Comparison of ENCODE assay signal across 27 cellular contexts in genomic region chr18:56648307-56648706, GRCh38.
"Had no signal": no experiment of that assay in that cellular context is flagged by ENCODE, and none has a peak within 500 bp of the region (broad histone marks: within the 10 kb centered on the region; RNA-seq: fewer than 3 reads in every experiment).

No MANE protein-coding gene starts in this region.

- H3K36me3 Mint-ChIP-seq: mesothelial cell of epicardium had no signal

- H3K27ac ChIP-seq: epithelial cell of prostate, pancreas, psoas muscle, sigmoid colon, tibial nerve, VCaP had no signal

- ATAC-seq: activated CD8-positive, alpha-beta T cell treated with anti-CD3 and anti-CD28 coated beads for 36 hours; activated T-cell treated with anti-CD3 and anti-CD28 coated beads, Interleukin-2, amount 50 U/mL, for 4 hours; left cardiac atrium; pancreas; psoas muscle; stimulated activated naive B cell treated with anti-CD40 and anti-IgM and Interleukin-4, amounts not matched to agents 10 μg/mL and 1 μg/mL and 100 μg/mL, for 72 hours had no signal

- H3K27me3 Mint-ChIP-seq: activated CD8-positive, alpha-beta T cell treated with anti-CD3 and anti-CD28 coated beads for 36 hours; activated naive CD8-positive, alpha-beta T cell; central memory CD8-positive, alpha-beta T cell; naive B cell; stimulated activated naive B cell treated with anti-CD40 and anti-IgM and Interleukin-4, amounts not matched to agents 10 μg/mL and 1 μg/mL and 100 μg/mL, for 72 hours had no signal

- H3K27ac Mint-ChIP-seq: activated CD8-positive, alpha-beta T cell treated with anti-CD3 and anti-CD28 coated beads for 36 hours; activated naive CD8-positive, alpha-beta T cell; mesothelial cell of epicardium; stimulated activated naive B cell treated with anti-CD40 and anti-IgM and Interleukin-4, amounts not matched to agents 10 μg/mL and 1 μg/mL and 100 μg/mL, for 72 hours; T-helper 2 cell treated with Interferon-gamma antibody and Interleukin-4, amounts not matched to agents 5 μg/mL and 100 μg/mL, for 36 hours had no signal

- DNase-seq: activated CD4-positive, alpha-beta T cell treated with anti-CD3 and anti-CD28 coated beads for 48 hours; activated CD8-positive, alpha-beta T cell treated with anti-CD3 and anti-CD28 coated beads for 36 hours; activated naive CD4-positive, alpha-beta T cell; activated T-cell treated with anti-CD3 and anti-CD28 coated beads, Interleukin-2, amount 50 U/mL, for 4 hours; anterior cingulate cortex; dermis blood vessel endothelial cell; effector CD4-positive, alpha-beta T cell; left cardiac atrium; mammary epithelial cell; naive B cell; nucleus accumbens; pancreas; psoas muscle; sigmoid colon; small intestine; stimulated activated CD4-positive, alpha-beta T cell treated with anti-CD3 and anti-CD28 coated beads, Interleukin-4, amount 100 ng/mL, for 4 hours; stimulated activated CD8-positive, alpha-beta memory T cell treated with anti-CD3 and anti-CD28 coated beads, Interleukin-4, amount 100 ng/mL, for 48 hours; stimulated activated naive B cell treated with anti-CD40 and anti-IgM and Interleukin-4, amounts not matched to agents 10 μg/mL and 1 μg/mL and 100 μg/mL, for 72 hours; T-helper 1 cell had no signal

- H3K36me3 ChIP-seq: pancreas, sigmoid colon, tibial nerve had no signal

- H3K4me3 ChIP-seq: pancreas, psoas muscle, sigmoid colon, tibial nerve had no signal

- H3K4me3 Mint-ChIP-seq: activated CD8-positive, alpha-beta T cell treated with anti-CD3 and anti-CD28 coated beads for 36 hours; activated naive CD8-positive, alpha-beta T cell; activated T-cell treated with anti-CD3 and anti-CD28 coated beads, Interleukin-2, amount 50 U/mL, for 4 hours; central memory CD8-positive, alpha-beta T cell; mesothelial cell of epicardium; neural crest cell; stimulated activated naive B cell treated with anti-CD40 and anti-IgM and Interleukin-4, amounts not matched to agents 10 μg/mL and 1 μg/mL and 100 μg/mL, for 72 hours; T-helper 2 cell treated with Interferon-gamma antibody and Interleukin-4, amounts not matched to agents 5 μg/mL and 100 μg/mL, for 36 hours had no signal

- H3K9me3 ChIP-seq: pancreas, psoas muscle, sigmoid colon, tibial nerve had no signal

- H3K9me3 Mint-ChIP-seq: activated CD8-positive, alpha-beta T cell treated with anti-CD3 and anti-CD28 coated beads for 36 hours; activated T-cell treated with anti-CD3 and anti-CD28 coated beads, Interleukin-2, amount 50 U/mL, for 4 hours; mesothelial cell of epicardium; neural crest cell; stimulated activated naive B cell treated with anti-CD40 and anti-IgM and Interleukin-4, amounts not matched to agents 10 μg/mL and 1 μg/mL and 100 μg/mL, for 72 hours; T-helper 2 cell treated with Interferon-gamma antibody and Interleukin-4, amounts not matched to agents 5 μg/mL and 100 μg/mL, for 36 hours had no signal

- H3K27me3 ChIP-seq: pancreas, sigmoid colon, tibial nerve had no signal
